ENCODE assay signal across 22 cellular contexts in genomic region chr18:14925281-14925709, GRCh38.
DNase-seq lines count a peak whose midpoint lies in the region; ATAC-seq, FAIRE-seq and TF ChIP-seq lines count a peak whose summit lies in the region.
"Had no signal": no experiment of that assay in that cellular context is flagged by ENCODE, and none has a peak within 500 bp of the region (broad histone marks: within the 10 kb centered on the region; RNA-seq: fewer than 3 reads in every experiment).

No MANE protein-coding gene starts in this region.

- ATAC-seq in GM19035 (IDR thresholded peaks at IDR 0.05; ENCODE audit: unreplicated experiment), result no peak
- ATAC-seq: left lung had no signal

- DNase-seq in AG20443 (ENCODE audit: low spot score) (peak; percentile 81), HTR-8/SVneo (ENCODE audit: insufficient read length, low spot score) (peak; percentile 18), astrocyte of the spinal cord (ENCODE audit: low read depth, low spot score) (peak; percentile 5), myocyte (ENCODE audit: low read depth) (peak; percentile 83), NOMO-1 treated with DMSO at 0.1 percent for 48 hours (lab: John Stamatoyannopoulos, UW; ENCODE audit: unreplicated experiment) (no peak), NCI-H1436 treated with DMSO at 0.1 percent for 48 hours (lab: John Stamatoyannopoulos, UW) (no peak)
- DNase-seq: activated B cell treated with CpG ODN at 0.5 μM for 24 hours; activated CD4-positive, alpha-beta memory T cell treated with anti-CD3 and anti-CD28 coated beads, Interleukin-2, amount 10 ng/mL, durations not matched to agents 7 days and 5 days; activated naive CD4-positive, alpha-beta T cell treated with anti-CD3 and anti-CD28 coated beads, Interleukin-2, amount 50 U/mL, for 16 hours; activated T-cell treated with anti-CD3 and anti-CD28 coated beads for 4 hours; C1 segment of cervical spinal cord; endodermal cell; head of caudate nucleus; HFFc6; left lung; NCI-H1694 treated with DMSO at 0.1 percent for 48 hours; NCI-H226; NCI-H82; PC-9; upper lobe of left lung had no signal

- no peak for TF ChIP-seq CTCF in astrocyte of the spinal cord (IDR thresholded peaks at IDR 0.05; ENCODE audit: low read depth, low read length)

- no peak for FAIRE-seq in HTR-8/SVneo (lab: Jason Lieb, UNC)
- FAIRE-seq: astrocyte had no signal

- in situ Hi-C loops in astrocyte of the spinal cord (cut with HindIII; ENCODE audit: low sequenced_read_pairs), result no loop called here

- H3K4me3 ChIP-seq in astrocyte of the spinal cord (ENCODE audit: low read depth, low read length), result no peak overlapping the region
- H3K4me3 ChIP-seq: left lung, PC-9, upper lobe of left lung had no signal

Comparison
In these comparisons a context has a peak if more than half of its experiments do, and no peak if none do; other contexts are left out.
1. DNase-seq: peak in AG20443 (single experiment), HTR-8/SVneo (single experiment), astrocyte of the spinal cord (single experiment) and myocyte (single experiment); none in NOMO-1 treated with DMSO at 0.1 percent for 48 hours (single experiment) and NCI-H1436 treated with DMSO at 0.1 percent for 48 hours (single experiment).